1 cellular context compared by ENCODE assay signal in genomic region chr11:59616396-59616982, GRCh38.
TF ChIP-seq lines count a peak whose summit lies in the region.

No MANE protein-coding gene starts in this region.

TF ChIP-seq in HepG2, 621 proteins besides CTCF, POLR2A, EP300 and RAD21 (continued from another document):
- no peak for TF ChIP-seq ZNF646 (CRISPR knock-in tag; IDR thresholded peaks at IDR 0.05)
- peak; percentile 36; the same call in 1 of the 2 replicates for TF ChIP-seq ARNT2 (CRISPR knock-in tag; IDR thresholded peaks at IDR 0.05; ENCODE audit: low read depth)
- peak; percentile 43; the same call in 1 of the 2 replicates for TF ChIP-seq PHF20 (CRISPR knock-in tag; IDR thresholded peaks at IDR 0.05)
- peak; percentile 31; the same call in 1 of the 2 replicates for TF ChIP-seq MXD4 (CRISPR knock-in tag; IDR thresholded peaks at IDR 0.05)
- TF ChIP-seq ZNF350 (CRISPR knock-in tag; IDR thresholded peaks at IDR 0.05; ENCODE audit: borderline replicate concordance, low read depth) = peak; percentile 14; the same call in 1 of the 2 replicates
- peak; percentile 74 for TF ChIP-seq POLR2AphosphoS5 (IDR thresholded peaks at IDR 0.05; ENCODE audit: low read depth, low read length)
- TF ChIP-seq SATB2 (CRISPR knock-in tag; IDR thresholded peaks at IDR 0.05) = no peak
- TF ChIP-seq NR2F2 (IDR thresholded peaks at IDR 0.05; ENCODE audit: borderline replicate concordance, low read depth) = no peak
- TF ChIP-seq ZNF547 (CRISPR knock-in tag; IDR thresholded peaks at IDR 0.05) = 0 out of 2 replicates have a peak, but pooled peaks have one; percentile 7
- 0 out of 2 replicates have a peak, but pooled peaks have one; percentile 64 for TF ChIP-seq CC2D1A (CRISPR knock-in tag; IDR thresholded peaks at IDR 0.05)
- TF ChIP-seq POLR2G (IDR thresholded peaks at IDR 0.05; ENCODE audit: low read depth, low read length) = peak; percentile 55; the same call in 1 of the 2 replicates
- TF ChIP-seq POGZ (CRISPR knock-in tag; IDR thresholded peaks at IDR 0.05) = no peak
- TF ChIP-seq MXI1 (IDR thresholded peaks at IDR 0.05; ENCODE audit: borderline replicate concordance, low read depth, low read length) = peak; percentile 64; the same call in 1 of the 3 replicates
- TF ChIP-seq ZSCAN12 (CRISPR knock-in tag; IDR thresholded peaks at IDR 0.05) = 0 out of 2 replicates have a peak, but pooled peaks have one; percentile 41
- TF ChIP-seq SP1 (IDR thresholded peaks at IDR 0.05) = no peak
- peak; percentile 22; the same call in 1 of the 2 replicates for TF ChIP-seq SP1 (CRISPR knock-in tag; IDR thresholded peaks at IDR 0.05)
- TF ChIP-seq PAXIP1 (CRISPR knock-in tag; conservative IDR thresholded peaks at IDR 0.05) = no peak
- TF ChIP-seq SAP130 (CRISPR knock-in tag; IDR thresholded peaks at IDR 0.05; ENCODE audit: low read depth) = peak; percentile 39
- peak; percentile 46; the same call in 1 of the 2 replicates for TF ChIP-seq ARID4A (CRISPR knock-in tag; IDR thresholded peaks at IDR 0.05; ENCODE audit: borderline replicate concordance)
- peak; percentile 71; the same call in 1 of the 2 replicates for TF ChIP-seq PHF21A (CRISPR knock-in tag; IDR thresholded peaks at IDR 0.05)
- TF ChIP-seq PHF5A (CRISPR knock-in tag; IDR thresholded peaks at IDR 0.05; ENCODE audit: low read depth, unreplicated experiment) = no peak
- peak; percentile 8; the same call in 1 of the 2 replicates for TF ChIP-seq ZNF317 (CRISPR knock-in tag; IDR thresholded peaks at IDR 0.05)
- no peak for TF ChIP-seq SNAPC2 (CRISPR knock-in tag; IDR thresholded peaks at IDR 0.05)
- peak; percentile 4; the same call in 1 of the 2 replicates for TF ChIP-seq GLI4 (CRISPR knock-in tag; IDR thresholded peaks at IDR 0.05; ENCODE audit: borderline replicate concordance)
- TF ChIP-seq PRDM10 (CRISPR knock-in tag; IDR thresholded peaks at IDR 0.05; ENCODE audit: low read depth) = peak; percentile 93
- 0 out of 2 replicates have a peak, but pooled peaks have one; percentile 25 for TF ChIP-seq SMYD3 (CRISPR knock-in tag; IDR thresholded peaks at IDR 0.05)
